Comparison of ENCODE assay signal across 22 cellular contexts in the genomic region with DNA sequence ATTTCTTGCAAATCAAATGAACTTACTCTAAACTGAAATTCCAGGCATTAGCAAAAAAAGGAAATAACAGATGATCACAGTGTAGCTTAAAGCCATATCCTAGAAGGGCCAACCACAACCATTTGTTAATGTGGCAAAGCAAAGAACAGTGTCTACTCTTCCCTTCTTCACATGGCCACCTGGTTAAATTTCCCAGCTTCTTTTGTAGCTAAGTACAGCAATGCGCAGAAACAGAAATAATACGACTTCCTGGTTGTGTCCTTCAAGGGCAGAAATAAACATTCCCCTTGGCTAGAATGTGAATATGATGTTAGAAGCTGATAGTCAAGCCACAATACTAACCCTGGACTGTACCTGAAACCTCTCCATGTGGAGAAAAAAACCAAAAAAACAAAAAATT.
"Had no signal": no experiment of that assay in that cellular context is flagged by ENCODE, and none has a peak within 500 bp of the region (broad histone marks: within the 10 kb centered on the region; RNA-seq: fewer than 3 reads in every experiment).

No MANE protein-coding gene starts in this region.

- H3K9me3 Mint-ChIP-seq: activated CD4-positive, alpha-beta T cell treated with anti-CD3 and anti-CD28 coated beads, Interleukin-2, amount 10 ng/mL, durations not matched to agents 24 days and 14 days; activated naive CD4-positive, alpha-beta T cell treated with anti-CD3 and anti-CD28 coated beads, Interleukin-2, amount 10 ng/mL, durations not matched to agents 7 days and 5 days; activated naive CD8-positive, alpha-beta T cell treated with anti-CD3 and anti-CD28 coated beads, Interleukin-2, amount 50 U/mL, for 24 hours; activated T-cell treated with anti-CD3 and anti-CD28 coated beads, Interleukin-2, amount 50 U/mL, for 4 hours; nephron had no signal

- H3K27ac Mint-ChIP-seq: activated CD4-positive, alpha-beta T cell treated with anti-CD3 and anti-CD28 coated beads, Interleukin-2, amount 10 ng/mL, durations not matched to agents 24 days and 14 days; activated CD8-positive, alpha-beta T cell treated with anti-CD3 and anti-CD28 coated beads, Interleukin-2, amount 10 ng/mL, durations not matched to agents 7 days and 5 days; activated naive CD4-positive, alpha-beta T cell treated with anti-CD3 and anti-CD28 coated beads, Interleukin-2, amount 10 ng/mL, durations not matched to agents 7 days and 5 days; activated naive CD8-positive, alpha-beta T cell treated with anti-CD3 and anti-CD28 coated beads, Interleukin-2, amount 50 U/mL, for 24 hours; nephron had no signal

- H3K27me3 ChIP-seq: right atrium auricular region, tibial nerve, uterus had no signal

- ATAC-seq: activated CD8-positive, alpha-beta T cell treated with anti-CD3 and anti-CD28 coated beads, Interleukin-2, amount 10 ng/mL, durations not matched to agents 7 days and 5 days; activated naive CD8-positive, alpha-beta T cell treated with anti-CD3 and anti-CD28 coated beads, Interleukin-2, amount 50 U/mL, for 24 hours; activated T-cell treated with anti-CD3 and anti-CD28 coated beads, Interleukin-2, amount 50 U/mL, for 4 hours; left colon had no signal

- H3K4me1 ChIP-seq: prostate gland, uterus had no signal

- H3K4me3 ChIP-seq: lung, prostate gland, right atrium auricular region, tibial nerve, uterus had no signal

- H3K27me3 Mint-ChIP-seq: activated CD4-positive, alpha-beta T cell treated with anti-CD3 and anti-CD28 coated beads, Interleukin-2, amount 10 ng/mL, durations not matched to agents 24 days and 14 days; activated naive CD4-positive, alpha-beta T cell treated with anti-CD3 and anti-CD28 coated beads, Interleukin-2, amount 10 ng/mL, durations not matched to agents 7 days and 5 days; activated naive CD8-positive, alpha-beta T cell treated with anti-CD3 and anti-CD28 coated beads, Interleukin-2, amount 50 U/mL, for 24 hours had no signal

- H3K27ac ChIP-seq: prostate gland, right atrium auricular region, tibial nerve, uterus had no signal

- DNase-seq: activated CD4-positive, alpha-beta T cell treated with anti-CD3 and anti-CD28 coated beads, Interleukin-2, amount 10 ng/mL, durations not matched to agents 24 days and 14 days; activated CD8-positive, alpha-beta T cell treated with anti-CD3 and anti-CD28 coated beads, Interleukin-2, amount 10 ng/mL, durations not matched to agents 7 days and 5 days; activated effector memory CD4-positive, alpha-beta T cell treated with Interleukin-2 at 50 U/mL for 16 hours; activated naive CD4-positive, alpha-beta T cell treated with anti-CD3 and anti-CD28 coated beads, Interleukin-2, amount 10 ng/mL, durations not matched to agents 7 days and 5 days; activated naive CD8-positive, alpha-beta T cell treated with anti-CD3 and anti-CD28 coated beads, Interleukin-2, amount 50 U/mL, for 24 hours; activated T-cell treated with anti-CD3 and anti-CD28 coated beads, Interleukin-2, amount 50 U/mL, for 4 hours; aorta; cortex of kidney; effector memory CD4-positive, alpha-beta T cell; left colon; occipital lobe; stimulated activated CD4-positive, alpha-beta T cell treated with anti-CD3 and anti-CD28 coated beads, Interleukin-2, amount 100 ng/mL, for 24 hours; stimulated activated naive CD4-positive, alpha-beta T cell treated with Interleukin-2 at 50 U/mL for 16 hours; substantia nigra; T-helper 1 cell; T-helper 9 cell; uterus had no signal

- H3K4me3 Mint-ChIP-seq: activated CD4-positive, alpha-beta T cell treated with anti-CD3 and anti-CD28 coated beads, Interleukin-2, amount 10 ng/mL, durations not matched to agents 24 days and 14 days; activated CD8-positive, alpha-beta T cell treated with anti-CD3 and anti-CD28 coated beads, Interleukin-2, amount 10 ng/mL, durations not matched to agents 7 days and 5 days; activated naive CD4-positive, alpha-beta T cell treated with anti-CD3 and anti-CD28 coated beads, Interleukin-2, amount 10 ng/mL, durations not matched to agents 7 days and 5 days; activated naive CD8-positive, alpha-beta T cell treated with anti-CD3 and anti-CD28 coated beads, Interleukin-2, amount 50 U/mL, for 24 hours; activated T-cell treated with anti-CD3 and anti-CD28 coated beads, Interleukin-2, amount 50 U/mL, for 4 hours; nephron had no signal

- H3K36me3 ChIP-seq: prostate gland, right atrium auricular region, uterus had no signal

- H3K9me3 ChIP-seq: prostate gland, right atrium auricular region, tibial nerve, uterus had no signal
